Comparison of ENCODE assay signal across 9 cellular contexts in the genomic region with DNA sequence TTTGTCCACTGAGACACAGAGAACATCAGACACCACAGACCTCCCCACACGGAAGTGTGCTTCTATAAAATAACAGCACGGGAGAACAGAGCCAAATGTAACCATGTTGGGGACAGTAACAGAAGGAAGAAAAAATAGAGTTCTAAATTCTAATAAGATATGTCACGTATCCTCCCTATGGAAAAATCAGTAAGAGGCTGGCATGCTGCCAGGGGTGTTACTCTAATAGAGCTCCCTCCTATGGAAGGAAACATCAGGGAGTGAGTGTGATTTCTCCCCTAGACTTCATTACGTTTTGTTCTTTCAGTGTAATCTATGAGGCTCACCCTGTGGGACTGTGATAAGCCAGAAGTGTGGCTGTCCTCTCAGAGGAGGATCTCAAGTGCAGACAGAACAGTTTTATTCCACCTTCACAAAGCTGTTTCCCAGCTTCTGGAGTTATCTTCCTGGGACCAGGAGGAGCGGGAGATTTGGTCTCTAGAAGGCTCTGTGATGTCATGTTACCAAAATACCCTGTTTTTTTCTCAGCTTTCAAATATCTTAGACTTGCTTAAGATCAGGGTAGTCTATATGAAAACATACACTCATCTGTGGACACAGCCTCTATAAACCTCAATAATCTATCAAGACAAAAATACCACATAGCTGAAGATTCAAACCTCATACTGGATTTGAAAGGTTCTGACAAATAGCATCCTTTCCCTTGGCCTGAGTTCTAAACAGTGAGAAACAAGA.
DNase-seq lines count a peak whose midpoint lies in the region; ATAC-seq and TF ChIP-seq lines count a peak whose summit lies in the region.
"Had no signal": no experiment of that assay in that cellular context is flagged by ENCODE, and none has a peak within 500 bp of the region (broad histone marks: within the 10 kb centered on the region; RNA-seq: fewer than 3 reads in every experiment).

No MANE protein-coding gene starts in this region.

- TF ChIP-seq CTCF in GM23338 (conservative IDR thresholded peaks at IDR 0.05; ENCODE audit: low read depth in 2 of 2) (no peak), body of pancreas (IDR thresholded peaks at IDR 0.05) (no peak)

- H3K27ac ChIP-seq in GM23338 (ENCODE audit: low read depth) (no peak overlapping the region), body of pancreas (no peak overlapping the region), neuronal stem cell (replicated peaks; ENCODE audit: low read length) (no peak overlapping the region), aorta (ENCODE audit: low read depth in 1 of 2, low read length in 2 of 2) (no peak overlapping the region)

- no peaks in the 10 kb centered on the region for H3K36me3 Mint-ChIP-seq in GM23338 (ENCODE audit: low read depth)
- H3K36me3 Mint-ChIP-seq: activated CD4-positive, alpha-beta memory T cell treated with anti-CD3 and anti-CD28 coated beads for 36 hours had no signal

- H4K8ac ChIP-seq in neuronal stem cell (ENCODE audit: low read depth, low read length) = no peak overlapping the region

- no peaks in the 10 kb centered on the region for H3K9me3 ChIP-seq in body of pancreas
- no peaks in the 10 kb centered on the region for H3K9me3 ChIP-seq in neuronal stem cell (replicated peaks in 1 of 2; ENCODE audit: control insufficient read depth in 2 of 2, insufficient read depth in 1 of 2, low read depth in 1 of 2, low read length in 2 of 2)
- no peaks in the 10 kb centered on the region for H3K9me3 ChIP-seq in aorta (ENCODE audit: control insufficient read depth, low read length)

- no peaks in the 10 kb centered on the region for H3K79me1 ChIP-seq in neuronal stem cell (ENCODE audit: low read depth, low read length)

- H3K4me3 Mint-ChIP-seq in GM23338 = no peak overlapping the region
- H3K4me3 Mint-ChIP-seq: activated CD4-positive, alpha-beta memory T cell treated with anti-CD3 and anti-CD28 coated beads for 36 hours had no signal

- no peak overlapping the region for H2BK5ac ChIP-seq in neuronal stem cell (ENCODE audit: low read length)

- H2AK5ac ChIP-seq in neuronal stem cell (ENCODE audit: low read depth, low read length) = no peak overlapping the region

- no peak for TF ChIP-seq POLR2A in body of pancreas (IDR thresholded peaks at IDR 0.05)

- no peaks in the 10 kb centered on the region for H3K9me3 Mint-ChIP-seq in GM23338

- H2BK120ac ChIP-seq in neuronal stem cell (ENCODE audit: low read depth, low read length) = no peak overlapping the region

- H2AFZ ChIP-seq in GM23338 = peak overlapping the region; percentile 81
- peak overlapping the region; percentile 45 for H2AFZ ChIP-seq in neuronal stem cell (ENCODE audit: low read length)

- no peak overlapping the region for H2BK15ac ChIP-seq in neuronal stem cell (ENCODE audit: low read length)

- ATAC-seq in GM23338 (no peak), body of pancreas (no peak), GM21825 (IDR thresholded peaks at IDR 0.05; ENCODE audit: unreplicated experiment) (no peak), aorta (ENCODE audit: low FRiP score) (no peak)

- no peaks in the 10 kb centered on the region for H3K27me3 Mint-ChIP-seq in GM23338 (ENCODE audit: insufficient read depth, low read depth, poor library complexity)

- H4K20me1 ChIP-seq in GM23338 (replicated peaks; ENCODE audit: insufficient read depth) = no peaks in the 10 kb centered on the region

- 0 out of 2 replicates have a peak, but pooled peaks cover 14% of the 10 kb centered on the region for H3K9me2 ChIP-seq in GM23338 (ENCODE audit: insufficient read depth)

- H3K4me2 ChIP-seq in GM23338 (no peak overlapping the region), neuronal stem cell (ENCODE audit: insufficient read depth, low read length, poor library complexity, severe bottlenecking) (no peak overlapping the region)

- DNase-seq in GM23338 (ENCODE audit: low spot score) = no peak
- DNase-seq in NCI-H2029 treated with DMSO at 0.1 percent for 48 hours (lab: John Stamatoyannopoulos, UW) = peak; percentile 23
- peak; percentile 37 to 61 (median 52) for DNase-seq in body of pancreas
- no peak for DNase-seq in neuronal stem cell (ENCODE audit: low spot score)
- no peak for DNase-seq in aorta
- no peak for DNase-seq in activated gamma-delta T cell treated with Interleukin-2 at 50 U/mL for 16 hours
- DNase-seq: activated CD4-positive, alpha-beta memory T cell treated with anti-CD3 and anti-CD28 coated beads for 36 hours; activated effector memory CD4-positive, alpha-beta T cell treated with anti-CD3 and anti-CD28 coated beads, Interleukin-2, amount 50 U/mL, for 16 hours had no signal

- 26 to 34% methylated on average over 5 of the region's 5 CpGs for WGBS in body of pancreas, 2 donors
- WGBS in neuronal stem cell (ENCODE audit: extremely low coverage in 2 of 2, insufficient read length in 2 of 2, insufficient replicate concordance in 1 of 2), 2 donors = no CpG with 5 or more reads among the region's 5 CpGs
- WGBS in aorta, 2 donors = 12 to 17% methylated on average over 5 of the region's 5 CpGs

- H3F3A ChIP-seq in GM23338 (replicated peaks; ENCODE audit: low read depth) = no peaks in the 10 kb centered on the region

- H3K36me3 ChIP-seq in GM23338 (ENCODE audit: insufficient read depth) = no peaks in the 10 kb centered on the region
- no peaks in the 10 kb centered on the region for H3K36me3 ChIP-seq in body of pancreas (replicated peaks in 1 of 2; ENCODE audit: insufficient read depth in 1 of 2, low read depth in 2 of 2)
- no peaks in the 10 kb centered on the region for H3K36me3 ChIP-seq in neuronal stem cell (replicated peaks in 1 of 2; ENCODE audit: control insufficient read depth in 2 of 2, insufficient read depth in 2 of 2, low read length in 2 of 2)
- no peaks in the 10 kb centered on the region for H3K36me3 ChIP-seq in aorta (ENCODE audit: control insufficient read depth in 1 of 2, insufficient read depth in 2 of 2, low read length in 1 of 2)

- H3K18ac ChIP-seq in neuronal stem cell (ENCODE audit: low read length) = no peak overlapping the region

- no peaks in the 10 kb centered on the region for H3K79me2 ChIP-seq in GM23338 (replicated peaks; ENCODE audit: insufficient read depth)

- H3K14ac ChIP-seq in neuronal stem cell (ENCODE audit: low read length) = no peak overlapping the region

- H3K4me1 ChIP-seq in GM23338 (ENCODE audit: insufficient read depth) = no peaks in the 10 kb centered on the region
- H3K4me1 ChIP-seq in body of pancreas = peaks cover 7% of the 10 kb centered on the region
- peaks cover 0 to 3% of the 10 kb centered on the region in 2 donors for H3K4me1 ChIP-seq in neuronal stem cell (ENCODE audit: control insufficient read depth in 2 of 2, insufficient read depth in 1 of 2, low read depth in 1 of 2, low read length in 2 of 2)
- H3K4me1 ChIP-seq in aorta (ENCODE audit: control insufficient read depth in 1 of 2, insufficient read depth in 2 of 2, low read length in 2 of 2) = peaks cover 2 to 7% of the 10 kb centered on the region in 2 donors

- no peak overlapping the region for H4K91ac ChIP-seq in neuronal stem cell (ENCODE audit: low read depth, low read length, poor library complexity)

- H3K27ac Mint-ChIP-seq in GM23338 = no peak overlapping the region
- H3K27ac Mint-ChIP-seq: activated CD4-positive, alpha-beta memory T cell treated with anti-CD3 and anti-CD28 coated beads for 36 hours had no signal

- H3K4me1 Mint-ChIP-seq in GM23338 = peaks cover 7% of the 10 kb centered on the region

- H3K27me3 ChIP-seq in GM23338 (ENCODE audit: insufficient read depth) (no peaks in the 10 kb centered on the region), body of pancreas (no peaks in the 10 kb centered on the region), neuronal stem cell (ENCODE audit: control insufficient read depth in 3 of 3, insufficient read depth in 3 of 3, low read depth in 1 of 3, low read length in 3 of 3) (no peaks in the 10 kb centered on the region), aorta (ENCODE audit: control insufficient read depth in 1 of 2, insufficient read depth in 2 of 2, low read length in 1 of 2) (no peaks in the 10 kb centered on the region)

- intact Hi-C loops in body of pancreas (cut with DNase I) = no loop called here
- intact Hi-C loops in aorta (cut with DNase I) = no loop called here

- H3K23ac ChIP-seq in neuronal stem cell (ENCODE audit: low read depth, low read length, poor library complexity) = no peak overlapping the region

- H3K4ac ChIP-seq in neuronal stem cell (ENCODE audit: low read length) = no peak overlapping the region

- H3K4me3 ChIP-seq in GM23338 = no peak overlapping the region
- no peak overlapping the region for H3K4me3 ChIP-seq in body of pancreas
- H3K4me3 ChIP-seq in neuronal stem cell (ENCODE audit: low read length in 2 of 2) = no peak overlapping the region
- H3K4me3 ChIP-seq in aorta (ENCODE audit: low read length in 2 of 2) = peak overlapping the region in 1 of 2 donors; percentile 26

- H2BK12ac ChIP-seq in neuronal stem cell (ENCODE audit: low read length) = no peak overlapping the region

- H3K9ac ChIP-seq in neuronal stem cell (ENCODE audit: low read depth, low read length, poor library complexity) = no peak overlapping the region

TF ChIP-seq in GM23338, 12 proteins besides CTCF, POLR2A, EP300 and RAD21 (continues in another document):
- TF ChIP-seq ZNF114 (CRISPR knock-in tag; IDR thresholded peaks at IDR 0.05) (no peak), EZH2phosphoT487 (IDR thresholded peaks at IDR 0.05; ENCODE audit: unreplicated experiment) (no peak)

Comparison
In these comparisons a context has a peak if more than half of its experiments do, and no peak if none do; other contexts are left out.
1. DNase-seq: peak in NCI-H2029 treated with DMSO at 0.1 percent for 48 hours (single experiment) and body of pancreas (4 of 4); none in GM23338 (single experiment), neuronal stem cell (single experiment), aorta (0 of 2) and activated gamma-delta T cell treated with Interleukin-2 at 50 U/mL for 16 hours (single experiment).